In genomic region chr11:17423533-17424310, GRCh38 we compare ENCODE assay signal across 1 cellular context.
TF ChIP-seq lines count a peak whose summit lies in the region.

No MANE protein-coding gene starts in this region.

TF ChIP-seq in IMR-90, 13 proteins besides CTCF, POLR2A, EP300 and RAD21:
- TF ChIP-seq BHLHE40 (IDR thresholded peaks at IDR 0.05; ENCODE audit: low read depth, low read length) = no peak
- no peak for TF ChIP-seq NFE2L2 (IDR thresholded peaks at IDR 0.05; ENCODE audit: low read depth, low read length)
- no peak for TF ChIP-seq USF2 (IDR thresholded peaks at IDR 0.05; ENCODE audit: low read depth, low read length)
- no peak for TF ChIP-seq FOS (IDR thresholded peaks at IDR 0.05; ENCODE audit: low read depth, low read length)
- no peak for TF ChIP-seq RCOR1 (IDR thresholded peaks at IDR 0.05; ENCODE audit: insufficient replicate concordance, low read length)
- no peak for TF ChIP-seq MAZ (IDR thresholded peaks at IDR 0.05; ENCODE audit: borderline replicate concordance, low read depth, low read length)
- no peak for TF ChIP-seq CEBPB (IDR thresholded peaks at IDR 0.05; ENCODE audit: low read depth, low read length)
- no peak for TF ChIP-seq CHD1 (IDR thresholded peaks at IDR 0.05; ENCODE audit: low read depth, low read length)
- no peak for TF ChIP-seq SMC3 (IDR thresholded peaks at IDR 0.05; ENCODE audit: low read depth, low read length)
- TF ChIP-seq ELK1 (IDR thresholded peaks at IDR 0.05; ENCODE audit: borderline replicate concordance, low read depth, low read length) = no peak
- no peak for TF ChIP-seq RFX5 (IDR thresholded peaks at IDR 0.05; ENCODE audit: low read depth, low read length)
- TF ChIP-seq MXI1 (IDR thresholded peaks at IDR 0.05; ENCODE audit: borderline replicate concordance, low read depth, low read length) = no peak
- TF ChIP-seq MAFK (IDR thresholded peaks at IDR 0.05; ENCODE audit: low read depth, low read length) = no peak
